Comparison of ENCODE assay signal across 7 cellular contexts in the genomic region with DNA sequence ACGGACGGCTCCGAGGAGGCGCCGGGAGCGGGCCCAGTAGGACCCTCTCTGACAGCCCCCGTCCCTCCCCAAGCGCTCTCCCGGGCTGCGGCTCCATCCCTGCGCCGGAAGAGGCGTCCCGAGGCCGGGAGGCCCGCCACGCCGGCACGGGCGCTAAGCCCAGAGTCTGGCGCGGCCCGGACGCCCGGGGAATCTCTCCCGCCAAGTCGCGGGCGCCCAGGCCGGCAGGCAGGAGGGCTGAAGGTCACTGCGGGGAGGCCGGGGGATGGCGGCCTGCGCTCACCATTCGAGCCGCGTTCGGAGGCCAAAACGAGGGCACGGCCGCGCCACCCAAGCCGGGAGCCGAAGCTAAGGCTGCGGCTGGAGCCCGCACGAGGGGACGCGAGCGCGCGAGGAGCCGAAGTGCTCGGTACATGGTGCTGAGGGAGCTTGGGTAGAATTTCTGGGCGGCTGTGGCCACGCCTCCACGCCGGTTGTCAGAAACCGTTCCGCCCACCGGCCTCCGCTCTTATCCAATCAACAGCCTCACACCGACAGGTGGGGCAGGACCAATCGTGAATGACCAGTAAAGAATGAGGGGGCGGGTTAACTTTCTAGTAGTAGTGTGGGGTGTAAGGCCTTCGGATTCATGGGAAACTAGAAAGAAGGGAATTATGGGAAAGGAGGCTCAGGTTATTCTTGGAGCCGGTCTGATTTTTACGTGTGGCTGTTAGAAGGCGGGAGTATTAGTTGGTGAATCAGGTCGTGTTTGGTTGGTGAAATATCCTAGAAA. TPM values are rescaled to one million over a fixed set of nuclear protein-coding genes. Genes with fewer than 3 reads are reported as not detected.
DNase-seq lines count a peak whose midpoint lies in the region; ATAC-seq, FAIRE-seq and TF ChIP-seq lines count a peak whose summit lies in the region.

A gene (minus strand): TSS at position 448 of the 772 bp plus-strand sequence. CDS start 33 bp downstream, at position 415.

- H3K79me2 ChIP-seq in hepatocyte, result peaks cover 43% of the 10 kb centered on the region

- no peaks in the 10 kb centered on the region for H3K9me3 ChIP-seq in hepatocyte (ENCODE audit: low read depth)

- ATAC-seq in HG02981 (IDR thresholded peaks at IDR 0.05; ENCODE audit: unreplicated experiment), result peak; percentile 98

- H3K4me2 ChIP-seq in hepatocyte, result peak within 1 kb of the TSS; percentile 89

- peaks cover 6% of the 10 kb centered on the region for H4K20me1 ChIP-seq in hepatocyte (ENCODE audit: insufficient read depth, poor library complexity, severe bottlenecking)

- peak within 1 kb of the TSS; percentile 62 for H2AFZ ChIP-seq in hepatocyte

- WGBS in hepatocyte (ENCODE audit: low lambda C conversion rate, missing lambda C conversion rate), result under 1% methylated on average over 62 of the region's 70 CpGs

- DNase-seq in GM18507 (ENCODE audit: extremely low spot score, insufficient read length, low read depth) (peak; percentile 64), NCI-H2029 treated with DMSO at 0.1 percent for 48 hours (lab: John Stamatoyannopoulos, UW) (peak; percentile 97), T-helper 9 cell (peak; percentile 83), astrocyte of the cerebellum (ENCODE audit: low read depth) (peak; percentile 95), hepatocyte (ENCODE audit: low spot score) (peak; percentile 99), renal cortical epithelial cell (ENCODE audit: low read depth) (peak; percentile 99)

- in situ Hi-C loops in astrocyte of the cerebellum (cut with HindIII; ENCODE audit: low sequenced_read_pairs), result no loop called here

- no peaks in the 10 kb centered on the region for H3K36me3 ChIP-seq in hepatocyte (replicated peaks; ENCODE audit: insufficient read depth, low read depth)

- peak; percentile 99 for FAIRE-seq in GM18507 (lab: Jason Lieb, UNC)

- peaks cover 7% of the 10 kb centered on the region for H3K27me3 ChIP-seq in hepatocyte

- H3K9me2 ChIP-seq in hepatocyte (replicated peaks; ENCODE audit: insufficient read depth), result no peaks in the 10 kb centered on the region

- no peak for TF ChIP-seq CTCF in astrocyte of the cerebellum (IDR thresholded peaks at IDR 0.05; ENCODE audit: low read depth, low read length, missing control alignments)
- TF ChIP-seq CTCF in hepatocyte (IDR thresholded peaks at IDR 0.05; ENCODE audit: poor library complexity), result no peak

- H3K4me3 ChIP-seq in astrocyte of the cerebellum (ENCODE audit: low read depth, low read length), result peak within 1 kb of the TSS; percentile 84
- H3K4me3 ChIP-seq in hepatocyte, result peak within 1 kb of the TSS; percentile 33

- H3K4me1 ChIP-seq in hepatocyte (ENCODE audit: insufficient read depth), result peaks cover 5% of the 10 kb centered on the region

- H3K27ac ChIP-seq in hepatocyte, result peak within 1 kb of the TSS; percentile 82

RNA-seq across cellular contexts. Expression of the gene that starts here (rescaled TPM):
- 84.5 and 96.7 TPM in 2 replicates for total RNA-seq in hepatocyte
- 62.7 and 65.4 TPM in 2 replicates for polyA plus RNA-seq in hepatocyte
- total RNA-seq in renal cortical epithelial cell, result 85.8 TPM in 2 replicates

Comparison
In these comparisons a context has a peak if more than half of its experiments do, and no peak if none do; other contexts are left out.
1. Peak in every context shown above with its lines: DNase-seq, ATAC-seq, H3K4me3 ChIP-seq and H3K27ac ChIP-seq.